In the genomic region with DNA sequence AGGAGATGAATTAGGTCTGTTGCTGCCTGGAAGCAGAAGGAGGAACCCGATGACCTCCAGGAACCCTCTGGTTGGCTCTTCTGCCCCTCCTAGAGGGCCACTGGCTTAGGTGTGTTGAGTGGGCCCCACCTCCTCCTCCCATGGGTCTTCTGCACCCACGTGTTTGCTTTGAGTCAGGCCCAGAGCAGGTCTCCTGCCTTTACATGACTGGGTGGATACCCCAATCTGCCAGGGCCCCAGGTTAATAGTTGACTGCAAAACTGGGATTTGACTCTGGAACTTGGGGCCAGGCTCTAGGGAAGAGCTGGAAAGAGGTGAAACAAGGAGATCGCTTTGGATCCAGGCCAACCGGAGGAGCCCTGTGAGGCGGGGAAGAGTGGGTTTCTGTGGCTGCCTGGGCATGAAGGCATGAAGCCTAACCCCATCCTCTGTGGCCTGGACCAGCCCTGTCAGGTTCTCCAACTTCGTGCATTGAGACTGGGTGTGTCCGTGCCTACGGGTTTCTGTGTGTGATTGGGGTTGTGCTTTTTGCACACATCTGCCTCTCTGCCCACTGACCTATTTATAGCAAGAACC, we compare ENCODE assay signal across 20 cellular contexts. TPM values are rescaled to one million over a fixed set of nuclear protein-coding genes. Genes with fewer than 3 reads are reported as not detected.
DNase-seq lines count a peak whose midpoint lies in the region; ATAC-seq and TF ChIP-seq lines count a peak whose summit lies in the region.
"Had no signal": no experiment of that assay in that cellular context is flagged by ENCODE, and none has a peak within 500 bp of the region (broad histone marks: within the 10 kb centered on the region; RNA-seq: fewer than 3 reads in every experiment).

No MANE protein-coding gene starts in this region.

- H3K4me1 ChIP-seq in Karpas-422 (ENCODE audit: low read length) (peaks cover 92% of the 10 kb centered on the region), stomach (peaks cover 6 to 20% (median 10%) of the 10 kb centered on the region in 4 donors)

- H3K36me3 ChIP-seq in Karpas-422 (ENCODE audit: insufficient read depth, low read length) (peaks cover 59% of the 10 kb centered on the region), stomach (no peaks in the 10 kb centered on the region)

- TF ChIP-seq POLR2A in stomach (IDR thresholded peaks at IDR 0.05): no peak

- H2AFZ ChIP-seq in Karpas-422 (ENCODE audit: low read length): no peak overlapping the region

- H3K79me2 ChIP-seq in Karpas-422 (ENCODE audit: low read length): no peaks in the 10 kb centered on the region

- peak overlapping the region; percentile 3; the same call in 1 of the 2 replicates for H3K9ac ChIP-seq in Karpas-422 (ENCODE audit: low read length)

- ATAC-seq in Right ventricle myocardium inferior (peak; percentile 7), left cardiac atrium (no peak), left ventricle myocardium superior (peak; percentile 36)

- TF ChIP-seq CTCF in stomach (IDR thresholded peaks at IDR 0.05): no peak

- H4K20me1 ChIP-seq in Karpas-422 (ENCODE audit: insufficient read depth, low read depth, low read length): peaks cover 56% of the 10 kb centered on the region

- H3K27me3 ChIP-seq in Karpas-422 (ENCODE audit: low read length) (no peaks in the 10 kb centered on the region), stomach (peaks cover 0 to 21% (median 0%) of the 10 kb centered on the region in 3 donors)

- WGBS in stomach, 5 donors: 54 to 69% (median 55%) methylated on average over 7 to 8 of the region's 8 CpGs

- peak overlapping the region; percentile 20 for H3K4me2 ChIP-seq in Karpas-422 (ENCODE audit: low read depth, low read length, poor library complexity, severe bottlenecking)

- H3K9me2 ChIP-seq in Karpas-422 (replicated peaks; ENCODE audit: insufficient read depth, low read length): no peaks in the 10 kb centered on the region

- TF ChIP-seq EP300 in stomach (IDR thresholded peaks at IDR 0.05): no peak

- DNase-seq in Right ventricle myocardium inferior (ENCODE audit: missing footprints) (no peak), left cardiac atrium (no peak), Karpas-422 (peak; percentile 57), left ventricle myocardium superior (no peak), stomach (peak; percentile 33), hepatic stellate cell (ENCODE audit: low spot score) (no peak), CD1c-positive myeloid dendritic cell (ENCODE audit: extremely low spot score) (no peak), NCI-H1092 treated with DMSO at 0.1 percent for 48 hours (lab: John Stamatoyannopoulos, UW) (no peak)
- DNase-seq: activated CD4-positive, alpha-beta T cell treated with anti-CD3 and anti-CD28 coated beads for 48 hours; activated naive CD4-positive, alpha-beta T cell treated with anti-CD3 and anti-CD28 coated beads, Interleukin-2, amount 10 ng/mL, durations not matched to agents 7 days and 5 days; CD4-positive, CD25-positive, alpha-beta regulatory T cell; NCI-H1417; stimulated activated CD4-positive, alpha-beta T cell treated with anti-CD3 and anti-CD28 coated beads, Interleukin-4, amount 100 ng/mL, for 4 hours; trophoblast cell had no signal

- H3K4me3 ChIP-seq in Karpas-422 (ENCODE audit: low read length): no peak overlapping the region
- no peak overlapping the region for H3K4me3 ChIP-seq in stomach
- H3K4me3 ChIP-seq: lung had no signal

- H3K9me3 ChIP-seq in Karpas-422 (ENCODE audit: low read length): no peaks in the 10 kb centered on the region
- no peaks in the 10 kb centered on the region for H3K9me3 ChIP-seq in stomach

- H3K27ac ChIP-seq in Karpas-422 (ENCODE audit: low read length): peak overlapping the region; percentile 66
- peak overlapping the region in 1 of 5 donors; percentile 37 for H3K27ac ChIP-seq in stomach

- intact Hi-C loops in Right ventricle myocardium inferior (cut with DNase I): loop anchor here (5.0 kb wide), 2 partner anchors 35 to 60 kb away; no protein-coding TSS in a partner anchor
- intact Hi-C loops in left cardiac atrium (cut with DNase I): loop anchor here in 1 of 2 donors (5.0 kb wide), 2 partner anchors 60 to 155 kb away; no protein-coding TSS in a partner anchor
- intact Hi-C loops in left ventricle myocardium superior (cut with micrococcal nuclease): no loop called here
- intact Hi-C loops in stomach (cut with DNase I; ENCODE audit: low total_unique reads): no loop called here

RNA-seq across cellular contexts. Expression of gene LAD1, which starts 7.8 kb away (rescaled TPM):
- total RNA-seq in Right ventricle myocardium inferior: 2.4 TPM
- total RNA-seq in left cardiac atrium: 1 to 10 TPM; 1.3 to 1.4 TPM
- 0.76 and 1.2 TPM in 2 replicates for total RNA-seq in Karpas-422 (2014; rRNA removed; shearing (Covaris generic); ENCODE audit: low replicate concordance)
- total RNA-seq in left ventricle myocardium superior: 2.2 TPM
- 100 to 1,000 TPM in 1 of 5 donors, 10 to 100 TPM in 4; 23.7 to 151 (median 46.6) TPM for total RNA-seq in stomach
- 10 to 100 TPM; 50.4 to 74.4 (median 51.4) TPM for polyA plus RNA-seq in stomach
- total RNA-seq: CD4-positive, CD25-positive, alpha-beta regulatory T cell; dermis microvascular lymphatic vessel endothelial cell; fibroblast of lung had no signal
- polyA plus RNA-seq: CD4-positive, CD25-positive, alpha-beta regulatory T cell; fibroblast of lung; neural cell had no signal

RNA-seq across cellular contexts. Expression of gene TNNI1, which starts 14.6 kb away (rescaled TPM):
- total RNA-seq in Right ventricle myocardium inferior: 1.4 TPM
- 10 to 100 TPM in 1 of 2 donors, 1 to 10 TPM in 1; 6.4 to 31.5 TPM for total RNA-seq in left cardiac atrium
- total RNA-seq in Karpas-422 (2014; rRNA removed; shearing (Covaris generic); ENCODE audit: low replicate concordance): 333 and 375 TPM in 2 replicates
- 1.1 TPM for total RNA-seq in left ventricle myocardium superior
- total RNA-seq in stomach: not detected
- 1 to 10 TPM in 1 of 3 donors, under 1 TPM in 1, not detected in 1; 0.33 to 6.1 TPM for polyA plus RNA-seq in stomach
- total RNA-seq: A172; CD4-positive, CD25-positive, alpha-beta regulatory T cell; Daoy; dermis microvascular lymphatic vessel endothelial cell; fibroblast of lung had no signal
- polyA plus RNA-seq: CD4-positive, CD25-positive, alpha-beta regulatory T cell had no signal

RNA-seq across cellular contexts. Expression of gene TNNT2, which starts 29.4 kb away (rescaled TPM):
- total RNA-seq in Right ventricle myocardium inferior: 9,445 TPM
- 1,000 to 10,000 TPM; 4,860 to 5,317 TPM for total RNA-seq in left cardiac atrium
- total RNA-seq in Karpas-422 (2014; rRNA removed; shearing (Covaris generic); ENCODE audit: low replicate concordance): 0.11 and 0.37 TPM in 2 replicates
- total RNA-seq in left ventricle myocardium superior: 10,350 TPM
- total RNA-seq in stomach: 1 to 10 TPM in 1 of 5 donors, not detected in 4; 1.5 TPM
- 10 to 100 TPM in 1 of 3 donors, 1 to 10 TPM in 2; 6.4 to 12.0 (median 7.0) TPM for polyA plus RNA-seq in stomach
- total RNA-seq: CD4-positive, CD25-positive, alpha-beta regulatory T cell; Daoy; dermis microvascular lymphatic vessel endothelial cell; fibroblast of lung had no signal
- polyA plus RNA-seq: CD4-positive, CD25-positive, alpha-beta regulatory T cell; neural cell had no signal

Comparison
In these comparisons a context has a peak if more than half of its experiments do, and no peak if none do; other contexts are left out.
1. ATAC-seq: peak in Right ventricle myocardium inferior (single experiment) and left ventricle myocardium superior (single experiment); none in left cardiac atrium (0 of 2).
2. DNase-seq: peak in Karpas-422 (single experiment) and stomach (single experiment); none in Right ventricle myocardium inferior (single experiment), left cardiac atrium (single experiment), left ventricle myocardium superior (single experiment), hepatic stellate cell (single experiment), CD1c-positive myeloid dendritic cell (single experiment) and NCI-H1092 treated with DMSO at 0.1 percent for 48 hours (single experiment).
3. RNA of gene TNNI1, which starts 14.6 kb away (total RNA-seq): 333 to 375 TPM in Karpas-422; 6.4 to 31.5 TPM in left cardiac atrium, 1.4 TPM in Right ventricle myocardium inferior (single experiment), 1.1 TPM in left ventricle myocardium superior (single experiment) and not detected in stomach; every median in the first group is over 10 times any median in the second.
4. RNA of gene TNNT2, which starts 29.4 kb away (total RNA-seq): 10,350 TPM in left ventricle myocardium superior (single experiment), 9,445 TPM in Right ventricle myocardium inferior (single experiment) and 4,860 to 5,317 TPM in left cardiac atrium; 0.11 to 0.37 TPM in Karpas-422 and 1.5 TPM in stomach; every median in the first group is over 1,000 times any median in the second.